17 cellular contexts compared by ENCODE assay signal in genomic region chr9:98234231-98234825, GRCh38. TPM values are rescaled to one million over a fixed set of nuclear protein-coding genes. Genes with fewer than 3 reads are reported as not detected.
A peak's percentile ranks its signal among the peaks of the same experiment; 100 is the strongest.
DNase-seq lines count a peak whose midpoint lies in the region; ATAC-seq, FAIRE-seq and TF ChIP-seq lines count a peak whose summit lies in the region.
"Had no signal": no experiment of that assay in that cellular context is flagged by ENCODE, and none has a peak within 500 bp of the region (broad histone marks: within the 10 kb centered on the region; RNA-seq: fewer than 3 reads in every experiment).

No MANE protein-coding gene starts in this region.

- H3K4me1 ChIP-seq in HCT116 (ENCODE audit: control insufficient read depth in 1 of 2, insufficient read depth in 2 of 2, low read length in 2 of 2), result peaks cover 5 to 15% of the 10 kb centered on the region in 2 experiments; a peak in 3 of 4 replicates
- H3K4me1 ChIP-seq in RWPE2 (ENCODE audit: insufficient read depth, poor library complexity, severe bottlenecking), result peaks cover 18% of the 10 kb centered on the region
- peaks cover 2 to 14% of the 10 kb centered on the region in 2 donors for H3K4me1 ChIP-seq in small intestine (ENCODE audit: control insufficient read depth in 2 of 2, insufficient read depth in 1 of 2, low read depth in 1 of 2, low read length in 1 of 2)
- no peaks in the 10 kb centered on the region for H3K4me1 ChIP-seq in kidney (ENCODE audit: control insufficient read depth in 1 of 2, insufficient read depth in 1 of 2, low read depth in 1 of 2, low read length in 2 of 2)
- peaks cover 0 to 22% (median 0%) of the 10 kb centered on the region in 9 donors for H3K4me1 ChIP-seq in heart right ventricle

- TF ChIP-seq CTCF in HCT116 (IDR thresholded peaks at IDR 0.05 in 2 of 3, conservative IDR thresholded peaks at IDR 0.05 in 1 of 3; ENCODE audit: borderline replicate concordance in 1 of 3, insufficient read depth in 1 of 3, low read depth in 2 of 3, low read length in 2 of 3), result peak in 2 of 3 experiments; percentile 16 to 33; a peak in 2 of 6 replicates
- TF ChIP-seq CTCF in RWPE2 (IDR thresholded peaks at IDR 0.05; ENCODE audit: poor library complexity, severe bottlenecking), result peak; percentile 7
- TF ChIP-seq CTCF in fibroblast of villous mesenchyme (IDR thresholded peaks at IDR 0.05; ENCODE audit: insufficient read depth, low read depth, low read length), result peak; percentile 12
- no peak for TF ChIP-seq CTCF in kidney (IDR thresholded peaks at IDR 0.05; ENCODE audit: borderline replicate concordance, extremely low read depth, insufficient read depth)
- no peak for TF ChIP-seq CTCF in heart right ventricle (IDR thresholded peaks at IDR 0.05)

- H4K20me1 ChIP-seq in HCT116 (ENCODE audit: insufficient read depth), result no peaks in the 10 kb centered on the region

- whole genome bisulfite sequencing in small intestine, 3 donors, result 29 to 63% (median 48%) methylated on average over 9 of the region's 9 CpGs
- WGBS in heart right ventricle, 2 donors, result 78 to 84% methylated on average over 9 of the region's 9 CpGs

- ATAC-seq in HCT116, result no peak
- ATAC-seq in RWPE2 (ENCODE audit: low read depth), result no peak
- no peak for ATAC-seq in HG03439 (IDR thresholded peaks at IDR 0.05; ENCODE audit: unreplicated experiment)
- ATAC-seq in heart right ventricle, result no peak
- no peak for ATAC-seq in GM18519 (IDR thresholded peaks at IDR 0.05; ENCODE audit: low FRiP score, unreplicated experiment)
- ATAC-seq: natural killer cell treated with Interleukin-12 subunit alpha and Interleukin-12 subunit beta and Interleukin-15 and Interleukin-18, amount 100 ng/mL, for 72 hours; stimulated activated naive CD8-positive, alpha-beta T cell treated with anti-CD3 and anti-CD28 coated beads, Interleukin-15, Interleukin-2, amounts not matched to agents 100 U/mL and 50 U/mL, for 24 hours had no signal

- no peak overlapping the region for H3K9ac ChIP-seq in HCT116 (ENCODE audit: low read length)
- H3K9ac ChIP-seq in kidney (ENCODE audit: low read length in 2 of 2), result no peak overlapping the region

- POLR2A ChIA-PET in HCT116 (lab: Charles Lee), result interaction anchor here (1.2 kb wide), 1 partner anchor 21 kb away, joined by 4 read pairs; the partner anchor contains the start of gene TBC1D2

- BruUV-seq in HCT116 (replicated peaks; lab: Mats Ljungman, UMichigan), result no TSS peak

- no peak overlapping the region for H3K27ac ChIP-seq in HCT116 (ENCODE audit: low read depth, low read length)
- peak overlapping the region; percentile 99 for H3K27ac ChIP-seq in RWPE2 (ENCODE audit: poor library complexity, severe bottlenecking)
- H3K27ac ChIP-seq in small intestine (ENCODE audit: low read depth in 1 of 2, low read length in 1 of 2), result peak overlapping the region; percentile 60 to 68
- no peak overlapping the region for H3K27ac ChIP-seq in kidney (ENCODE audit: low read depth in 2 of 2, low read length in 2 of 2)
- no peak overlapping the region for H3K27ac ChIP-seq in heart right ventricle

- TF ChIP-seq POLR2A in HCT116 (IDR thresholded peaks at IDR 0.05; ENCODE audit: borderline replicate concordance, extremely low read depth, insufficient read depth, insufficient read length), result no peak

- H3K4me2 ChIP-seq in HCT116 (ENCODE audit: low read length), result no peak overlapping the region

- no peak for FAIRE-seq in small intestine (lab: Jason Lieb, UNC)
- FAIRE-seq in kidney (lab: Jason Lieb, UNC), result no peak
- FAIRE-seq: D721Med had no signal

- H3K36me3 ChIP-seq in HCT116 (ENCODE audit: control insufficient read depth in 1 of 2, insufficient read depth in 2 of 2, low read length in 2 of 2) (0 out of 4 replicates have a peak, but pooled peaks cover 2 to 5% of the 10 kb centered on the region in 2 experiments), RWPE2 (ENCODE audit: low read depth) (peaks cover 98% of the 10 kb centered on the region), small intestine (ENCODE audit: control insufficient read depth in 2 of 2, insufficient read depth in 2 of 2, low read length in 2 of 2) (peaks cover 0 to 7% of the 10 kb centered on the region in 2 donors), kidney (ENCODE audit: control insufficient read depth in 1 of 2, insufficient read depth in 2 of 2, low read length in 2 of 2) (no peaks in the 10 kb centered on the region), heart right ventricle (peaks cover 0 to 65% (median 0%) of the 10 kb centered on the region in 9 donors)

- RAD21 ChIA-PET in HCT116 (lab: Charles Lee; ENCODE audit: low non-redundant PET in 1 of 2, low total read pairs in 2 of 2, uncharacterized antibody in 2 of 2, unreplicated experiment in 2 of 2), result no interaction called here

- CTCF ChIA-PET in HCT116 (lab: Charles Lee), result interaction anchor here (0.8 to 1.7 kb wide), 4 partner anchors 23 to 311 kb away, joined by 3 to 6 read pairs (median 3); no protein-coding TSS in a partner anchor

- no peaks in the 10 kb centered on the region for H3K9me3 ChIP-seq in HCT116 (ENCODE audit: control insufficient read depth in 1 of 2, insufficient read depth in 1 of 2, low read depth in 1 of 2, low read length in 2 of 2)
- H3K9me3 ChIP-seq in RWPE2 (ENCODE audit: severe bottlenecking), result no peaks in the 10 kb centered on the region
- no peaks in the 10 kb centered on the region for H3K9me3 ChIP-seq in small intestine (ENCODE audit: control insufficient read depth, low read depth)
- H3K9me3 ChIP-seq in kidney (ENCODE audit: control insufficient read depth in 1 of 2, low read length in 2 of 2), result no peaks in the 10 kb centered on the region
- no peaks in the 10 kb centered on the region for H3K9me3 ChIP-seq in heart right ventricle

- no peaks in the 10 kb centered on the region for H3K79me2 ChIP-seq in HCT116 (ENCODE audit: insufficient read depth, low read length)

- H3K9me2 ChIP-seq in HCT116 (ENCODE audit: insufficient read depth), result no peaks in the 10 kb centered on the region

- H3K4me3 ChIP-seq in HCT116 (replicated peaks in 1 of 2; ENCODE audit: low read depth in 1 of 2, low read length in 2 of 2) (no peak overlapping the region), RWPE2 (ENCODE audit: severe bottlenecking) (no peak overlapping the region), fibroblast of villous mesenchyme (ENCODE audit: low read depth, low read length) (no peak overlapping the region), small intestine (ENCODE audit: low read depth in 1 of 2, low read length in 2 of 2) (no peak overlapping the region), kidney (ENCODE audit: low read length in 2 of 2) (no peak overlapping the region), heart right ventricle (no peak overlapping the region)

- TF ChIP-seq RAD21 in HCT116 (IDR thresholded peaks at IDR 0.05; ENCODE audit: low read depth), result no peak; the same call in 1 of the 2 replicates

- H3K27me3 ChIP-seq in HCT116 (ENCODE audit: insufficient read depth, low read length) (no peaks in the 10 kb centered on the region), RWPE2 (ENCODE audit: insufficient read depth, poor library complexity, severe bottlenecking) (no peaks in the 10 kb centered on the region), small intestine (ENCODE audit: control insufficient read depth in 2 of 2, insufficient read depth in 2 of 2, low read length in 2 of 2) (no peaks in the 10 kb centered on the region), heart right ventricle (no peaks in the 10 kb centered on the region)

- H2AFZ ChIP-seq in HCT116 (ENCODE audit: low read depth, low read length, poor library complexity, severe bottlenecking), result no peak overlapping the region

- intact Hi-C loops in HCT116 (cut with micrococcal nuclease) (no loop called here), kidney (cut with DNase I) (no loop called here), heart right ventricle (cut with DNase I) (no loop called here)

- DNase-seq in HCT116 (ENCODE audit: low read depth, low spot score) (no peak), RWPE2 (ENCODE audit: low spot score) (no peak), fibroblast of villous mesenchyme (ENCODE audit: low read depth) (peak; percentile 87), small intestine (peak; percentile 90), kidney (no peak), heart right ventricle (no peak)
- DNase-seq: activated CD4-positive, alpha-beta T cell treated with anti-CD3 and anti-CD28 coated beads, Interleukin-2, amount 50 U/mL, for 48 hours; activated naive CD8-positive, alpha-beta T cell treated with anti-CD3 and anti-CD28 coated beads, Interleukin-2, amount 10 ng/mL, durations not matched to agents 7 days and 5 days; activated T-cell treated with anti-CD3 and anti-CD28 coated beads, Interleukin-2, amount 50 U/mL, for 1 hour; effector CD4-positive, alpha-beta T cell; head of caudate nucleus; NCI-H345; stimulated activated naive CD8-positive, alpha-beta T cell treated with anti-CD3 and anti-CD28 coated beads, Interleukin-15, Interleukin-2, amounts not matched to agents 100 U/mL and 50 U/mL, for 24 hours had no signal

TF ChIP-seq in HCT116, 20 proteins besides CTCF, POLR2A, EP300 and RAD21 (continues in another document):
- TF ChIP-seq SRF (IDR thresholded peaks at IDR 0.05; ENCODE audit: low read depth) (no peak), FOSL1 (IDR thresholded peaks at IDR 0.05; ENCODE audit: low read depth) (no peak), EZH2phosphoT487 (IDR thresholded peaks at IDR 0.05; ENCODE audit: borderline replicate concordance) (no peak), YY1 (IDR thresholded peaks at IDR 0.05; ENCODE audit: extremely low read depth, insufficient replicate concordance, low read depth, low read length) (no peak), POLR2AphosphoS5 (IDR thresholded peaks at IDR 0.05; ENCODE audit: low read depth, low read length) (no peak), ATF3 (IDR thresholded peaks at IDR 0.05) (no peak)

RNA-seq across cellular contexts. Expression of gene TBC1D2, which starts 21.1 kb away (rescaled TPM):
- total RNA-seq in HCT116 (2021; ENCODE audit: unreplicated experiment), result 9.8 TPM
- polyA plus RNA-seq in HCT116 (2012), result 8.4 and 9.6 TPM in 2 replicates
- total RNA-seq in fibroblast of villous mesenchyme, result 56.4 and 78.6 TPM in 2 replicates
- polyA plus RNA-seq in small intestine, result 10 to 100 TPM; 12.2 to 42.0 (median 24.0) TPM
- 19.6 TPM for total RNA-seq in kidney
- 7.7 TPM for polyA plus RNA-seq in kidney (ENCODE audit: insufficient read depth, low read depth, low replicate concordance)
- 1 to 10 TPM in 9 of 10 donors, under 1 TPM in 1; 0.49 to 4.3 (median 1.7) TPM for total RNA-seq in heart right ventricle
- 1 to 10 TPM; 2.3 to 2.8 TPM for polyA plus RNA-seq in heart right ventricle

RNA-seq across cellular contexts. Expression of gene CORO2A, which starts 41.9 kb away (rescaled TPM):
- 5.7 TPM for total RNA-seq in HCT116 (2021; ENCODE audit: unreplicated experiment)
- 6.3 and 6.9 TPM in 2 replicates for polyA plus RNA-seq in HCT116 (2012)
- 0.32 and 2.2 TPM in 2 replicates for total RNA-seq in fibroblast of villous mesenchyme
- polyA plus RNA-seq in small intestine, result 10 to 100 TPM; 35.1 to 57.0 (median 45.3) TPM
- total RNA-seq in kidney, result 5.3 TPM
- 0.90 TPM for polyA plus RNA-seq in kidney (ENCODE audit: insufficient read depth, low read depth, low replicate concordance)
- under 1 TPM; 0.06 to 0.90 (median 0.22) TPM for total RNA-seq in heart right ventricle
- under 1 TPM; 0.22 to 0.42 TPM for polyA plus RNA-seq in heart right ventricle

Comparison
In these comparisons a context has a peak if more than half of its experiments do, and no peak if none do; other contexts are left out.
1. DNase-seq: peak in fibroblast of villous mesenchyme (single experiment) and small intestine (single experiment); none in HCT116 (single experiment), RWPE2 (single experiment), kidney (single experiment) and heart right ventricle (0 of 2).
2. H3K27ac ChIP-seq: peak in RWPE2 (single experiment) and small intestine (2 of 2); none in HCT116 (single experiment), kidney (0 of 2) and heart right ventricle (0 of 10).
3. CTCF ChIP-seq: peak in HCT116 (2 of 3), RWPE2 (single experiment) and fibroblast of villous mesenchyme (single experiment); none in kidney (single experiment) and heart right ventricle (0 of 9).